In genomic region chr15:89430530-89431341, GRCh38 we compare ENCODE assay signal across 8 cellular contexts.
DNase-seq lines count a peak whose midpoint lies in the region; ATAC-seq, FAIRE-seq and TF ChIP-seq lines count a peak whose summit lies in the region.

No MANE protein-coding gene starts in this region.

- peak; percentile 88 for DNase-seq in BE2C
- DNase-seq in GM19239 (ENCODE audit: insufficient read length, low spot score) = peak; percentile 80
- DNase-seq in NCI-H82 treated with DMSO at 0.1 percent for 48 hours (lab: John Stamatoyannopoulos, UW; ENCODE audit: unreplicated experiment) = peak; percentile 73
- peak; percentile 99 for DNase-seq in activated CD8-positive, alpha-beta memory T cell treated with anti-CD3 and anti-CD28 coated beads for 24 hours
- DNase-seq in effector memory CD8-positive, alpha-beta T cell = peak; percentile 90 to 92 (median 90)
- peak; percentile 71 for DNase-seq in stimulated activated CD8-positive, alpha-beta memory T cell treated with anti-CD3 and anti-CD28 coated beads, Interleukin-12 subunit alpha, Interleukin-12 subunit beta, amount 100 ng/mL, for 4 hours (ENCODE audit: low read depth)

- H3K36me3 ChIP-seq in BE2C (no peaks in the 10 kb centered on the region), mesodermal cell (ENCODE audit: control insufficient read depth, insufficient read depth, low read length) (no peaks in the 10 kb centered on the region)

- no peaks in the 10 kb centered on the region for H3K27me3 ChIP-seq in BE2C

- peak; percentile 54 for ATAC-seq in HG03469 (IDR thresholded peaks at IDR 0.05; ENCODE audit: unreplicated experiment)
- ATAC-seq in effector memory CD8-positive, alpha-beta T cell (replicated peaks) = peak; percentile 96

- H3K9me3 Mint-ChIP-seq in effector memory CD8-positive, alpha-beta T cell = no peaks in the 10 kb centered on the region

- H3K4me3 Mint-ChIP-seq in effector memory CD8-positive, alpha-beta T cell = peak overlapping the region; percentile 75 to 86

- WGBS in mesodermal cell (ENCODE audit: insufficient coverage in 2 of 2), 2 experiments = 4 to 5% methylated on average over 34 to 35 of the region's 44 CpGs

- H3K36me3 Mint-ChIP-seq in effector memory CD8-positive, alpha-beta T cell (ENCODE audit: insufficient read depth) = no peaks in the 10 kb centered on the region

- FAIRE-seq in GM19239 (lab: Jason Lieb, UNC) = peak; percentile 94

- no peaks in the 10 kb centered on the region for H3K4me1 ChIP-seq in BE2C
- H3K4me1 ChIP-seq in mesodermal cell (ENCODE audit: control insufficient read depth, insufficient read depth, low read length, poor library complexity, severe bottlenecking) = no peaks in the 10 kb centered on the region

- peaks cover 6 to 7% of the 10 kb centered on the region in 2 donors for H3K4me1 Mint-ChIP-seq in effector memory CD8-positive, alpha-beta T cell (ENCODE audit: low read depth in 2 of 2)

- H3K9me3 ChIP-seq in BE2C = no peaks in the 10 kb centered on the region
- no peaks in the 10 kb centered on the region for H3K9me3 ChIP-seq in mesodermal cell (ENCODE audit: control insufficient read depth, low read length)

- TF ChIP-seq CTCF in BE2C (IDR thresholded peaks at IDR 0.05; ENCODE audit: low read depth, low read length) = peak; percentile 93

- H3K27me3 Mint-ChIP-seq in effector memory CD8-positive, alpha-beta T cell = peaks cover 20 to 55% of the 10 kb centered on the region in 2 donors

- H3K27ac ChIP-seq in mesodermal cell (ENCODE audit: low read depth, low read length, severe bottlenecking) = no peak overlapping the region

- H3K27ac Mint-ChIP-seq in effector memory CD8-positive, alpha-beta T cell = no peak overlapping the region

- H3K4me3 ChIP-seq in BE2C (ENCODE audit: low read depth, low read length) (peak overlapping the region; percentile 67), mesodermal cell (ENCODE audit: extremely low read depth, insufficient read depth, low read length, poor library complexity, severe bottlenecking) (peak overlapping the region; percentile 29)
